1 cellular context compared by ENCODE assay signal in genomic region chr16:12609937-12610699, GRCh38.
TF ChIP-seq lines count a peak whose summit lies in the region.

No MANE protein-coding gene starts in this region.

TF ChIP-seq in HepG2, 621 proteins besides CTCF, POLR2A, EP300 and RAD21 (continued from another document and continues in another):
- TF ChIP-seq NR2C2 (CRISPR knock-in tag; IDR thresholded peaks at IDR 0.05; ENCODE audit: borderline replicate concordance) (0 out of 2 replicates have a peak, but pooled peaks have one; percentile 46), PCBP1 (IDR thresholded peaks at IDR 0.05; ENCODE audit: borderline replicate concordance, low read depth, low read length) (no peak), ZNF598 (CRISPR knock-in tag; IDR thresholded peaks at IDR 0.05; ENCODE audit: borderline replicate concordance) (no peak), KAT8 (CRISPR knock-in tag; IDR thresholded peaks at IDR 0.05) (0 out of 2 replicates have a peak, but pooled peaks have one; percentile 32), BCLAF1 (IDR thresholded peaks at IDR 0.05) (no peak), ZKSCAN8 (CRISPR knock-in tag; IDR thresholded peaks at IDR 0.05; ENCODE audit: borderline replicate concordance) (no peak), ZNF530 (CRISPR knock-in tag; IDR thresholded peaks at IDR 0.05; ENCODE audit: low read depth) (no peak), ZBTB21 (CRISPR knock-in tag; IDR thresholded peaks at IDR 0.05) (no peak), ARID4A (CRISPR knock-in tag; IDR thresholded peaks at IDR 0.05; ENCODE audit: borderline replicate concordance) (no peak), PAWR (CRISPR knock-in tag; IDR thresholded peaks at IDR 0.05; ENCODE audit: borderline replicate concordance) (no peak), ZBTB39 (CRISPR knock-in tag; IDR thresholded peaks at IDR 0.05) (no peak), BHLHE40 (IDR thresholded peaks at IDR 0.05; ENCODE audit: low read length) (no peak), ZNF737 (CRISPR knock-in tag; IDR thresholded peaks at IDR 0.05; ENCODE audit: borderline replicate concordance) (no peak), AHR (CRISPR knock-in tag; IDR thresholded peaks at IDR 0.05) (no peak), ATF1 (CRISPR knock-in tag; IDR thresholded peaks at IDR 0.05) (no peak), ZBTB3 (CRISPR knock-in tag; IDR thresholded peaks at IDR 0.05; ENCODE audit: borderline replicate concordance, low read depth) (no peak), ZNF275 (CRISPR knock-in tag; IDR thresholded peaks at IDR 0.05; ENCODE audit: borderline replicate concordance) (no peak), FOXA1 (IDR thresholded peaks at IDR 0.05) (no peak), FOXA1 (CRISPR knock-in tag; IDR thresholded peaks at IDR 0.05) (peak; percentile 69), ZNF44 (CRISPR knock-in tag; IDR thresholded peaks at IDR 0.05) (no peak; the same call in 1 of the 2 replicates), POLR2G (IDR thresholded peaks at IDR 0.05; ENCODE audit: low read depth, low read length) (0 out of 2 replicates have a peak, but pooled peaks have one; percentile 20), NPAS2 (CRISPR knock-in tag; IDR thresholded peaks at IDR 0.05; ENCODE audit: borderline replicate concordance) (no peak), BCL3 (CRISPR knock-in tag; IDR thresholded peaks at IDR 0.05) (no peak), HOMEZ (CRISPR knock-in tag; IDR thresholded peaks at IDR 0.05; ENCODE audit: low read depth) (no peak), ZNF382 (CRISPR knock-in tag; IDR thresholded peaks at IDR 0.05; ENCODE audit: borderline replicate concordance) (no peak), ZNF782 (CRISPR knock-in tag; IDR thresholded peaks at IDR 0.05; ENCODE audit: borderline replicate concordance) (peak; percentile 55; the same call in 1 of the 2 replicates), ZNF180 (CRISPR knock-in tag; IDR thresholded peaks at IDR 0.05; ENCODE audit: borderline replicate concordance, low read depth) (no peak), TIGD3 (CRISPR knock-in tag; IDR thresholded peaks at IDR 0.05; ENCODE audit: borderline replicate concordance) (no peak), ZNF343 (CRISPR knock-in tag; IDR thresholded peaks at IDR 0.05) (no peak), ZNF562 (CRISPR knock-in tag; IDR thresholded peaks at IDR 0.05; ENCODE audit: borderline replicate concordance) (no peak), FOXK2 (IDR thresholded peaks at IDR 0.05) (no peak), TRIM22 (IDR thresholded peaks at IDR 0.05) (no peak), THRA (CRISPR knock-in tag; IDR thresholded peaks at IDR 0.05; ENCODE audit: borderline replicate concordance) (no peak), ATM (IDR thresholded peaks at IDR 0.05; ENCODE audit: borderline replicate concordance) (no peak), DBP (CRISPR knock-in tag; IDR thresholded peaks at IDR 0.05; ENCODE audit: not compliant biosample characterization) (no peak), ARID2 (CRISPR knock-in tag; IDR thresholded peaks at IDR 0.05; ENCODE audit: borderline replicate concordance) (no peak), ZSCAN9 (CRISPR knock-in tag; IDR thresholded peaks at IDR 0.05; ENCODE audit: borderline replicate concordance) (no peak), FOXC1 (CRISPR knock-in tag; IDR thresholded peaks at IDR 0.05; ENCODE audit: borderline replicate concordance) (no peak), RBM39 (IDR thresholded peaks at IDR 0.05; ENCODE audit: low read depth, low read length, poor library complexity, severe bottlenecking) (no peak), TRIM24 (CRISPR knock-in tag; IDR thresholded peaks at IDR 0.05) (no peak), THAP8 (CRISPR knock-in tag; IDR thresholded peaks at IDR 0.05; ENCODE audit: borderline replicate concordance) (no peak), ZNF546 (CRISPR knock-in tag; conservative IDR thresholded peaks at IDR 0.05) (no peak)
